In genomic region chr2:97714950-97715652, GRCh38 we compare ENCODE assay signal across 16 cellular contexts. TPM values are rescaled to one million over a fixed set of nuclear protein-coding genes. Genes with fewer than 3 reads are reported as not detected.
DNase-seq lines count a peak whose midpoint lies in the region; ATAC-seq and TF ChIP-seq lines count a peak whose summit lies in the region.
"Had no signal": no experiment of that assay in that cellular context is flagged by ENCODE, and none has a peak within 500 bp of the region (broad histone marks: within the 10 kb centered on the region; RNA-seq: fewer than 3 reads in every experiment).

No MANE protein-coding gene starts in this region.

- H3K27ac ChIP-seq in foreskin keratinocyte (no peak overlapping the region), skin epidermis (peak overlapping the region in 14 of 21 experiments; percentile 22 to 96 (median 80))
- H3K27ac ChIP-seq: dorsolateral prefrontal cortex, testis had no signal

- ATAC-seq in T-helper 17 cell (no peak), foreskin keratinocyte (peak; percentile 58), HG03025 (IDR thresholded peaks at IDR 0.05; ENCODE audit: low FRiP score, unreplicated experiment) (no peak)

- H3K27me3 Mint-ChIP-seq in activated T-cell treated with anti-CD3 and anti-CD28 coated beads, Interleukin-2, amount 50 U/mL, for 24 hours, result no peaks in the 10 kb centered on the region
- no peaks in the 10 kb centered on the region for H3K27me3 Mint-ChIP-seq in T-helper 17 cell

- peaks cover 2% of the 10 kb centered on the region for H3K27me3 ChIP-seq in foreskin keratinocyte
- H3K27me3 ChIP-seq: dorsolateral prefrontal cortex, testis had no signal

- H3K4me1 Mint-ChIP-seq in activated T-cell treated with anti-CD3 and anti-CD28 coated beads, Interleukin-2, amount 50 U/mL, for 24 hours (ENCODE audit: low read depth), result peaks cover 87% of the 10 kb centered on the region
- peaks cover 86% of the 10 kb centered on the region for H3K4me1 Mint-ChIP-seq in T-helper 17 cell

- H3K9me3 ChIP-seq in T-helper 17 cell (ENCODE audit: control insufficient read depth, low read length, poor library complexity, severe bottlenecking), result no peaks in the 10 kb centered on the region
- H3K9me3 ChIP-seq: testis had no signal

- no peak for TF ChIP-seq CTCF in foreskin keratinocyte (conservative IDR thresholded peaks at IDR 0.05)

- H3K4me3 Mint-ChIP-seq in activated T-cell treated with anti-CD3 and anti-CD28 coated beads, Interleukin-2, amount 50 U/mL, for 24 hours, result peak overlapping the region; percentile 98
- H3K4me3 Mint-ChIP-seq in T-helper 17 cell, result peak overlapping the region; percentile 97

- peak overlapping the region; percentile 99 for H3K27ac Mint-ChIP-seq in activated T-cell treated with anti-CD3 and anti-CD28 coated beads, Interleukin-2, amount 50 U/mL, for 24 hours
- peak overlapping the region; percentile 100 for H3K27ac Mint-ChIP-seq in T-helper 17 cell

- peak overlapping the region in 6 of 7 experiments; percentile 13 to 47 (median 24) for H3K4me3 ChIP-seq in skin epidermis
- H3K4me3 ChIP-seq: dorsolateral prefrontal cortex, testis had no signal

- peak; percentile 35 for DNase-seq in activated T-cell treated with anti-CD3 and anti-CD28 coated beads, Interleukin-2, amount 50 U/mL, for 24 hours
- DNase-seq in activated T-cell treated with anti-CD3 and anti-CD28 coated beads for 4 hours (no peak), T-helper 17 cell (no peak), foreskin keratinocyte (no peak), epidermal melanocyte (ENCODE audit: insufficient read length, low spot score) (no peak), NCI-H2227 (lab: John Stamatoyannopoulos, UW; ENCODE audit: unreplicated experiment) (no peak)
- DNase-seq: NCI-H1930, NCI-H82, nucleus accumbens, SHP77 treated with DMSO at 0.1 percent for 48 hours, testis had no signal

- no peaks in the 10 kb centered on the region for H3K4me1 ChIP-seq in foreskin keratinocyte
- H3K4me1 ChIP-seq: testis had no signal

- H3K36me3 Mint-ChIP-seq in activated T-cell treated with anti-CD3 and anti-CD28 coated beads, Interleukin-2, amount 50 U/mL, for 24 hours (ENCODE audit: low read depth), result peaks cover 69% of the 10 kb centered on the region
- H3K36me3 Mint-ChIP-seq in T-helper 17 cell (ENCODE audit: low read depth), result peaks cover 21% of the 10 kb centered on the region

- no peaks in the 10 kb centered on the region for H3K9me3 Mint-ChIP-seq in activated T-cell treated with anti-CD3 and anti-CD28 coated beads, Interleukin-2, amount 50 U/mL, for 24 hours

RNA-seq across cellular contexts. Expression of gene ZAP70, which starts 1.7 kb away (rescaled TPM):
- total RNA-seq in T-helper 17 cell (100 to 1,000 TPM; 406 to 439 TPM), foreskin keratinocyte (not detected in 2 replicates)
- 0.01 TPM in 1 of 2 replicates, not detected in the other for polyA plus RNA-seq in foreskin keratinocyte
- total RNA-seq: lung microvascular endothelial cell, M059J had no signal

RNA-seq across cellular contexts. Expression of gene C2orf92, which starts 45.6 kb away (rescaled TPM):
- total RNA-seq in T-helper 17 cell (10 to 100 TPM; 12.5 to 13.5 TPM), foreskin keratinocyte (0.58 and 0.71 TPM in 2 replicates)
- 0.24 and 0.40 TPM in 2 replicates for polyA plus RNA-seq in foreskin keratinocyte

RNA-seq across cellular contexts. Expression of gene ACTR1B, which starts 51.3 kb away (rescaled TPM):
- total RNA-seq in T-helper 17 cell, result 10 to 100 TPM; 90.9 to 98.0 TPM
- total RNA-seq in foreskin keratinocyte, result 57.8 and 59.1 TPM in 2 replicates
- polyA plus RNA-seq in foreskin keratinocyte, result 52.7 and 54.0 TPM in 2 replicates

Comparison
In these comparisons a context has a peak if more than half of its experiments do, and no peak if none do; other contexts are left out.
1. RNA of gene ZAP70, which starts 1.7 kb away (total RNA-seq): 406 to 439 TPM in T-helper 17 cell; not detected in foreskin keratinocyte; every median in the first group is over 100 times any median in the second.